In the genomic region with DNA sequence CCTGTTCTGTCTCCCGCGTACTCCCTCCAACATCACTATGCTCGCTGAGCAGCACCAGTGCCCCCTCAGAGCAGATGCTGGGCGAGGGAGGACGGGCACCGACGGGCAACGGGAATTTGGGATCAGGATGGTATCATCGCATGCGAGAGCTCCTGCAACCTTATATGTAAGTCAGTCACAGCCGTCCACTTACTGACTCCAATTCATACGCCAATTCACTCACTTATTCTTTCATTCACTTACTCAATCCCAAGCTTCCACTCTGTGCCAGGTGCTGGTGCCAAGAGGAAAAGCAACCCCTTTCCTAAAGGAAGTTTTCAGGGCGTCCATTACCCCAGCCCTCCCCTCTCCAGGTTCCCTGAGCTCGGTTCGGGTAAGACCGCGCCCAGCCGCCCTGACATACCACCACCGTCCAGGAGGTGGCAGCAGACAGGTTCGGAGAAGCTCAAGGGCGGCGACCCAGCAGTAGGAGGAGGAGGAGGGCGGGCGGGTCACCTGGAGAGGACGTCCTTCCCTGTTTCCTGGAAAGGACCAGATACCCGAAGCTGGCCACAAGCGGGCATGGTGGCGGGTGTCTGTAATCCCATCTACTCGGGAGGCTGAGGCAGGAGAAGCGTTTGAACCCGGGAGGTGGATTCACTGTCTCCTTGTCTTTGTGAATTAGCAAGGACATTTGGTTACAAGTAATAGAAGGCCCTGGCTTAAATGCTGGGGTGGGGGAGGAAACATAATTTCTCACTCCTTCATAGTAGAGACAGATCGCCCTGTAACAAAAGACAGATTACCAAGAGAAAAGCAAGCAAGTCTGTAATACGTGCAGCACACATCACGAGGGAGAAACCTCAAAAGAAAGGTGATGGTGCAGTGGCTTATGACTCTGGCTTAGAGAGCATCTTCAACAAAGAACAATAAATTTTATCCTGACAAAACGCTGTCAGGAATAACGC, we compare ENCODE assay signal across 7 cellular contexts. TPM values are rescaled to one million over a fixed set of nuclear protein-coding genes. Genes with fewer than 3 reads are reported as not detected.
A peak's percentile ranks its signal among the peaks of the same experiment; 100 is the strongest.
DNase-seq lines count a peak whose midpoint lies in the region; ATAC-seq and TF ChIP-seq lines count a peak whose summit lies in the region.

No MANE protein-coding gene starts in this region.

- H3K27ac Mint-ChIP-seq in activated T-helper 2 cell treated with anti-CD3 and anti-CD28 coated beads, Interferon-gamma antibody, Interleukin-2, Interleukin-4, amounts not matched to agents 10 μg/mL and 5 μg/mL and 100 μg/mL, durations not matched to agents 14 hours and 24 hours and 36 hours, result no peak overlapping the region
- no peak overlapping the region for H3K27ac Mint-ChIP-seq in natural killer cell treated with Interleukin-12 subunit alpha and Interleukin-12 subunit beta and Interleukin-15 and Interleukin-18, amount 100 ng/mL, for 72 hours
- peak overlapping the region; percentile 2 for H3K27ac Mint-ChIP-seq in stimulated activated memory B cell treated with anti-CD40 and anti-IgM and Interleukin-4, amounts not matched to agents 10 μg/mL and 1 μg/mL and 100 μg/mL, for 72 hours

- peak overlapping the region; percentile 19 for H3K4me3 ChIP-seq in fibroblast of the aortic adventitia (ENCODE audit: low read depth, low read length)

- peaks cover 14% of the 10 kb centered on the region for H3K4me1 Mint-ChIP-seq in activated T-helper 2 cell treated with anti-CD3 and anti-CD28 coated beads, Interferon-gamma antibody, Interleukin-2, Interleukin-4, amounts not matched to agents 10 μg/mL and 5 μg/mL and 100 μg/mL, durations not matched to agents 14 hours and 24 hours and 36 hours (ENCODE audit: low read depth)
- H3K4me1 Mint-ChIP-seq in natural killer cell treated with Interleukin-12 subunit alpha and Interleukin-12 subunit beta and Interleukin-15 and Interleukin-18, amount 100 ng/mL, for 72 hours (ENCODE audit: low read depth in 2 of 2), result peaks cover 10 to 12% of the 10 kb centered on the region in 2 donors
- H3K4me1 Mint-ChIP-seq in stimulated activated memory B cell treated with anti-CD40 and anti-IgM and Interleukin-4, amounts not matched to agents 10 μg/mL and 1 μg/mL and 100 μg/mL, for 72 hours, result peaks cover 39% of the 10 kb centered on the region

- DNase-seq in LoVo (ENCODE audit: low spot score) (peak; percentile 87), RPMI8226 (peak; percentile 86), fibroblast of the aortic adventitia (ENCODE audit: low read depth) (peak; percentile 75)
- DNase-seq in activated T-helper 2 cell treated with anti-CD3 and anti-CD28 coated beads, Interferon-gamma antibody, Interleukin-2, Interleukin-4, amounts not matched to agents 10 μg/mL and 5 μg/mL and 100 μg/mL, durations not matched to agents 14 hours and 24 hours and 36 hours (ENCODE audit: low spot score), result peak; percentile 76
- DNase-seq in natural killer cell treated with Interleukin-12 subunit alpha and Interleukin-12 subunit beta and Interleukin-15 and Interleukin-18, amount 100 ng/mL, for 72 hours (ENCODE audit: low spot score), result peak; percentile 82

- no peaks in the 10 kb centered on the region for H3K9me3 Mint-ChIP-seq in activated T-helper 2 cell treated with anti-CD3 and anti-CD28 coated beads, Interferon-gamma antibody, Interleukin-2, Interleukin-4, amounts not matched to agents 10 μg/mL and 5 μg/mL and 100 μg/mL, durations not matched to agents 14 hours and 24 hours and 36 hours
- H3K9me3 Mint-ChIP-seq in natural killer cell treated with Interleukin-12 subunit alpha and Interleukin-12 subunit beta and Interleukin-15 and Interleukin-18, amount 100 ng/mL, for 72 hours, result no peaks in the 10 kb centered on the region
- no peaks in the 10 kb centered on the region for H3K9me3 Mint-ChIP-seq in stimulated activated memory B cell treated with anti-CD40 and anti-IgM and Interleukin-4, amounts not matched to agents 10 μg/mL and 1 μg/mL and 100 μg/mL, for 72 hours

- peak; percentile 76 for ATAC-seq in GM18907 (IDR thresholded peaks at IDR 0.05; ENCODE audit: unreplicated experiment)
- ATAC-seq in natural killer cell treated with Interleukin-12 subunit alpha and Interleukin-12 subunit beta and Interleukin-15 and Interleukin-18, amount 100 ng/mL, for 72 hours, result peak; percentile 89 to 90
- peak; percentile 92 for ATAC-seq in stimulated activated memory B cell treated with anti-CD40 and anti-IgM and Interleukin-4, amounts not matched to agents 10 μg/mL and 1 μg/mL and 100 μg/mL, for 72 hours

- peaks cover 20% of the 10 kb centered on the region for H3K27me3 Mint-ChIP-seq in activated T-helper 2 cell treated with anti-CD3 and anti-CD28 coated beads, Interferon-gamma antibody, Interleukin-2, Interleukin-4, amounts not matched to agents 10 μg/mL and 5 μg/mL and 100 μg/mL, durations not matched to agents 14 hours and 24 hours and 36 hours (ENCODE audit: low read depth)
- H3K27me3 Mint-ChIP-seq in natural killer cell treated with Interleukin-12 subunit alpha and Interleukin-12 subunit beta and Interleukin-15 and Interleukin-18, amount 100 ng/mL, for 72 hours, result peaks cover 22 to 28% of the 10 kb centered on the region in 2 donors
- peaks cover 10% of the 10 kb centered on the region for H3K27me3 Mint-ChIP-seq in stimulated activated memory B cell treated with anti-CD40 and anti-IgM and Interleukin-4, amounts not matched to agents 10 μg/mL and 1 μg/mL and 100 μg/mL, for 72 hours

- H3K36me3 Mint-ChIP-seq in activated T-helper 2 cell treated with anti-CD3 and anti-CD28 coated beads, Interferon-gamma antibody, Interleukin-2, Interleukin-4, amounts not matched to agents 10 μg/mL and 5 μg/mL and 100 μg/mL, durations not matched to agents 14 hours and 24 hours and 36 hours (ENCODE audit: low read depth), result no peaks in the 10 kb centered on the region
- no peaks in the 10 kb centered on the region for H3K36me3 Mint-ChIP-seq in natural killer cell treated with Interleukin-12 subunit alpha and Interleukin-12 subunit beta and Interleukin-15 and Interleukin-18, amount 100 ng/mL, for 72 hours
- peaks cover 6% of the 10 kb centered on the region for H3K36me3 Mint-ChIP-seq in stimulated activated memory B cell treated with anti-CD40 and anti-IgM and Interleukin-4, amounts not matched to agents 10 μg/mL and 1 μg/mL and 100 μg/mL, for 72 hours

- H3K4me3 Mint-ChIP-seq in activated T-helper 2 cell treated with anti-CD3 and anti-CD28 coated beads, Interferon-gamma antibody, Interleukin-2, Interleukin-4, amounts not matched to agents 10 μg/mL and 5 μg/mL and 100 μg/mL, durations not matched to agents 14 hours and 24 hours and 36 hours (ENCODE audit: low read depth), result peak overlapping the region; percentile 67
- peak overlapping the region; percentile 71 for H3K4me3 Mint-ChIP-seq in natural killer cell treated with Interleukin-12 subunit alpha and Interleukin-12 subunit beta and Interleukin-15 and Interleukin-18, amount 100 ng/mL, for 72 hours
- peak overlapping the region; percentile 52 for H3K4me3 Mint-ChIP-seq in stimulated activated memory B cell treated with anti-CD40 and anti-IgM and Interleukin-4, amounts not matched to agents 10 μg/mL and 1 μg/mL and 100 μg/mL, for 72 hours

- intact Hi-C loops in activated T-helper 2 cell treated with anti-CD3 and anti-CD28 coated beads, Interferon-gamma antibody, Interleukin-2, Interleukin-4, amounts not matched to agents 10 μg/mL and 5 μg/mL and 100 μg/mL, durations not matched to agents 14 hours and 24 hours and 36 hours (cut with micrococcal nuclease), result loop anchor here (1.0 to 2.0 kb wide), 2 partner anchors 40 to 241 kb away; no protein-coding TSS in a partner anchor

- TF ChIP-seq CTCF in fibroblast of the aortic adventitia (IDR thresholded peaks at IDR 0.05; ENCODE audit: insufficient read depth, low read length), result peak; percentile 89

RNA-seq across cellular contexts. Expression of a gene that starts 7.6 kb away (rescaled TPM):
- total RNA-seq in activated T-helper 2 cell treated with anti-CD3 and anti-CD28 coated beads, Interferon-gamma antibody, Interleukin-2, Interleukin-4, amounts not matched to agents 10 μg/mL and 5 μg/mL and 100 μg/mL, durations not matched to agents 14 hours and 24 hours and 36 hours, result not detected in 2 replicates
- total RNA-seq in fibroblast of the aortic adventitia (ENCODE audit: low replicate concordance), result 0.09 TPM in 1 of 2 replicates, not detected in the other
- total RNA-seq in natural killer cell treated with Interleukin-12 subunit alpha and Interleukin-12 subunit beta and Interleukin-15 and Interleukin-18, amount 100 ng/mL, for 72 hours, result not detected

RNA-seq across cellular contexts. Expression of a gene that starts 36.6 kb away (rescaled TPM):
- 5.8 and 6.5 TPM in 2 replicates for total RNA-seq in activated T-helper 2 cell treated with anti-CD3 and anti-CD28 coated beads, Interferon-gamma antibody, Interleukin-2, Interleukin-4, amounts not matched to agents 10 μg/mL and 5 μg/mL and 100 μg/mL, durations not matched to agents 14 hours and 24 hours and 36 hours
- total RNA-seq in fibroblast of the aortic adventitia (ENCODE audit: low replicate concordance), result 0.36 TPM in 1 of 2 replicates, not detected in the other
- 1 to 10 TPM in 1 of 2 donors, under 1 TPM in 1; 0.36 to 2.0 TPM for total RNA-seq in natural killer cell treated with Interleukin-12 subunit alpha and Interleukin-12 subunit beta and Interleukin-15 and Interleukin-18, amount 100 ng/mL, for 72 hours

RNA-seq across cellular contexts. Expression of a gene that starts 38.6 kb away (rescaled TPM):
- not detected in 2 replicates for total RNA-seq in activated T-helper 2 cell treated with anti-CD3 and anti-CD28 coated beads, Interferon-gamma antibody, Interleukin-2, Interleukin-4, amounts not matched to agents 10 μg/mL and 5 μg/mL and 100 μg/mL, durations not matched to agents 14 hours and 24 hours and 36 hours
- total RNA-seq in fibroblast of the aortic adventitia (ENCODE audit: low replicate concordance), result under 0.01 TPM in 1 of 2 replicates, not detected in the other
- not detected for total RNA-seq in natural killer cell treated with Interleukin-12 subunit alpha and Interleukin-12 subunit beta and Interleukin-15 and Interleukin-18, amount 100 ng/mL, for 72 hours

Comparison
In these comparisons a context has a peak if more than half of its experiments do, and no peak if none do; other contexts are left out.
1. Peak in every context shown above with its lines: DNase-seq, ATAC-seq and H3K4me3 ChIP-seq.